In the genomic region with DNA sequence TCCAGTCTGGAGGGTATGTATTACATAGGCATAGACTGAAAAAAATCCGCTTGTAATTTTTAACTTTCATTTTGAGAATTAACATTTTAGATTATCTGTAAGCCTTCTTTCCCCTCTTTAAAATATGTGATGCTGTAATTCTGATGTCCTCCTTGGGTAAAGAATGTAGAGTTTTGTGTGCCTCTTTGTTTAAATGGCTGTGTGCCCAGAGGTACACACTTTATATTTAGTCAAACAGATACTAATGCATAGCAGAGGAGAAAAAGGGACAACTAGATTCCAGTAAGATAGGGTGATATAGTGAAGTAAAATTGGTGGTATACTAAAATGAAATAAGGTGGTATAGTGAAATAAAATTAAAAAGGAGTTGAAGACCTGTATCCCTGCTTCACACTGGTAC, we compare ENCODE assay signal across 1 cellular context.
TF ChIP-seq lines count a peak whose summit lies in the region.

No MANE protein-coding gene starts in this region.

TF ChIP-seq in GM12878, 131 proteins besides CTCF, POLR2A, EP300 and RAD21:
- TF ChIP-seq NR2C2 (IDR thresholded peaks at IDR 0.05; ENCODE audit: borderline replicate concordance, control insufficient read depth, insufficient read length, low read depth) (no peak), YBX1 (IDR thresholded peaks at IDR 0.05) (no peak), ZSCAN29 (IDR thresholded peaks at IDR 0.05) (no peak), KDM1A (IDR thresholded peaks at IDR 0.05; ENCODE audit: borderline replicate concordance) (no peak), MEF2A (IDR thresholded peaks at IDR 0.05; ENCODE audit: insufficient read depth, low read depth, low read length) (no peak), SMC3 (IDR thresholded peaks at IDR 0.05; ENCODE audit: borderline replicate concordance, low read length) (no peak), EZH2 (IDR thresholded peaks at IDR 0.05; ENCODE audit: borderline replicate concordance, control insufficient read depth, low read depth, low read length) (no peak), ASH2L (IDR thresholded peaks at IDR 0.05; ENCODE audit: borderline replicate concordance, low read depth) (no peak), CBFB (IDR thresholded peaks at IDR 0.05; ENCODE audit: low read depth) (no peak), SP1 (IDR thresholded peaks at IDR 0.05; ENCODE audit: low read depth, low read length) (no peak), NRF1 (conservative IDR thresholded peaks at IDR 0.05; ENCODE audit: low read depth, low read length) (no peak), ZNF24 (IDR thresholded peaks at IDR 0.05) (no peak)
- TF ChIP-seq, protein P1, sequence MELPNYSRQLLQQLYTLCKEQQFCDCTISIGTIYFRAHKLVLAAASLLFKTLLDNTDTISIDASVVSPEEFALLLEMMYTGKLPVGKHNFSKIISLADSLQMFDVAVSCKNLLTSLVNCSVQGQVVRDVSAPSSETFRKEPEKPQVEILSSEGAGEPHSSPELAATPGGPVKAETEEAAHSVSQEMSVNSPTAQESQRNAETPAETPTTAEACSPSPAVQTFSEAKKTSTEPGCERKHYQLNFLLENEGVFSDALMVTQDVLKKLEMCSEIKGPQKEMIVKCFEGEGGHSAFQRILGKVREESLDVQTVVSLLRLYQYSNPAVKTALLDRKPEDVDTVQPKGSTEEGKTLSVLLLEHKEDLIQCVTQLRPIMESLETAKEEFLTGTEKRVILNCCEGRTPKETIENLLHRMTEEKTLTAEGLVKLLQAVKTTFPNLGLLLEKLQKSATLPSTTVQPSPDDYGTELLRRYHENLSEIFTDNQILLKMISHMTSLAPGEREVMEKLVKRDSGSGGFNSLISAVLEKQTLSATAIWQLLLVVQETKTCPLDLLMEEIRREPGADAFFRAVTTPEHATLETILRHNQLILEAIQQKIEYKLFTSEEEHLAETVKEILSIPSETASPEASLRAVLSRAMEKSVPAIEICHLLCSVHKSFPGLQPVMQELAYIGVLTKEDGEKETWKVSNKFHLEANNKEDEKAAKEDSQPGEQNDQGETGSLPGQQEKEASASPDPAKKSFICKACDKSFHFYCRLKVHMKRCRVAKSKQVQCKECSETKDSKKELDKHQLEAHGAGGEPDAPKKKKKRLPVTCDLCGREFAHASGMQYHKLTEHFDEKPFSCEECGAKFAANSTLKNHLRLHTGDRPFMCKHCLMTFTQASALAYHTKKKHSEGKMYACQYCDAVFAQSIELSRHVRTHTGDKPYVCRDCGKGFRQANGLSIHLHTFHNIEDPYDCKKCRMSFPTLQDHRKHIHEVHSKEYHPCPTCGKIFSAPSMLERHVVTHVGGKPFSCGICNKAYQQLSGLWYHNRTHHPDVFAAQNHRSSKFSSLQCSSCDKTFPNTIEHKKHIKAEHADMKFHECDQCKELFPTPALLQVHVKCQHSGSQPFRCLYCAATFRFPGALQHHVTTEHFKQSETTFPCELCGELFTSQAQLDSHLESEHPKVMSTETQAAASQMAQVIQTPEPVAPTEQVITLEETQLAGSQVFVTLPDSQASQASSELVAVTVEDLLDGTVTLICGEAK (IDR thresholded peaks at IDR 0.05; ENCODE audit: borderline replicate concordance) = no peak
- TF ChIP-seq, protein P2, sequence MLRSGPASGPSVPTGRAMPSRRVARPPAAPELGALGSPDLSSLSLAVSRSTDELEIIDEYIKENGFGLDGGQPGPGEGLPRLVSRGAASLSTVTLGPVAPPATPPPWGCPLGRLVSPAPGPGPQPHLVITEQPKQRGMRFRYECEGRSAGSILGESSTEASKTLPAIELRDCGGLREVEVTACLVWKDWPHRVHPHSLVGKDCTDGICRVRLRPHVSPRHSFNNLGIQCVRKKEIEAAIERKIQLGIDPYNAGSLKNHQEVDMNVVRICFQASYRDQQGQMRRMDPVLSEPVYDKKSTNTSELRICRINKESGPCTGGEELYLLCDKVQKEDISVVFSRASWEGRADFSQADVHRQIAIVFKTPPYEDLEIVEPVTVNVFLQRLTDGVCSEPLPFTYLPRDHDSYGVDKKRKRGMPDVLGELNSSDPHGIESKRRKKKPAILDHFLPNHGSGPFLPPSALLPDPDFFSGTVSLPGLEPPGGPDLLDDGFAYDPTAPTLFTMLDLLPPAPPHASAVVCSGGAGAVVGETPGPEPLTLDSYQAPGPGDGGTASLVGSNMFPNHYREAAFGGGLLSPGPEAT (IDR thresholded peaks at IDR 0.05; ENCODE audit: low read depth) = no peak
- TF ChIP-seq, protein P3, sequence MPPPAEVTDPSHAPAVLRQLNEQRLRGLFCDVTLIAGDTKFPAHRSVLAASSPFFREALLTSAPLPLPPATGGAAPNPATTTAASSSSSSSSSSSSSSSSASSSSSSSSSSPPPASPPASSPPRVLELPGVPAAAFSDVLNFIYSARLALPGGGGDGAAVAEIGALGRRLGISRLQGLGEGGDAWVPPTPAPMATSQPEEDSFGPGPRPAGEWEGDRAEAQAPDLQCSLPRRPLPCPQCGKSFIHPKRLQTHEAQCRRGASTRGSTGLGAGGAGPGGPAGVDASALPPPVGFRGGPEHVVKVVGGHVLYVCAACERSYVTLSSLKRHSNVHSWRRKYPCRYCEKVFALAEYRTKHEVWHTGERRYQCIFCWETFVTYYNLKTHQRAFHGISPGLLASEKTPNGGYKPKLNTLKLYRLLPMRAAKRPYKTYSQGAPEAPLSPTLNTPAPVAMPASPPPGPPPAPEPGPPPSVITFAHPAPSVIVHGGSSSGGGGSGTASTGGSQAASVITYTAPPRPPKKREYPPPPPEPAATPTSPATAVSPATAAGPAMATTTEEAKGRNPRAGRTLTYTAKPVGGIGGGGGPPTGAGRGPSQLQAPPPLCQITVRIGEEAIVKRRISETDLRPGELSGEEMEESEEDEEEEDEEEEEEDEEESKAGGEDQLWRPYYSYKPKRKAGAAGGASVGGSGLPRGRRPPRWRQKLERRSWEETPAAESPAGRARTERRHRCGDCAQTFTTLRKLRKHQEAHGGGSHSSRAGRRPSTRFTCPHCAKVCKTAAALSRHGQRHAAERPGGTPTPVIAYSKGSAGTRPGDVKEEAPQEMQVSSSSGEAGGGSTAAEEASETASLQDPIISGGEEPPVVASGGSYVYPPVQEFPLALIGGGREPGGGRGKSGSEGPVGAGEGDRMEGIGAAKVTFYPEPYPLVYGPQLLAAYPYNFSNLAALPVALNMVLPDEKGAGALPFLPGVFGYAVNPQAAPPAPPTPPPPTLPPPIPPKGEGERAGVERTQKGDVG (CRISPR knock-in tag; IDR thresholded peaks at IDR 0.05) = no peak
